Comparison of ENCODE assay signal across 9 cellular contexts in the genomic region with DNA sequence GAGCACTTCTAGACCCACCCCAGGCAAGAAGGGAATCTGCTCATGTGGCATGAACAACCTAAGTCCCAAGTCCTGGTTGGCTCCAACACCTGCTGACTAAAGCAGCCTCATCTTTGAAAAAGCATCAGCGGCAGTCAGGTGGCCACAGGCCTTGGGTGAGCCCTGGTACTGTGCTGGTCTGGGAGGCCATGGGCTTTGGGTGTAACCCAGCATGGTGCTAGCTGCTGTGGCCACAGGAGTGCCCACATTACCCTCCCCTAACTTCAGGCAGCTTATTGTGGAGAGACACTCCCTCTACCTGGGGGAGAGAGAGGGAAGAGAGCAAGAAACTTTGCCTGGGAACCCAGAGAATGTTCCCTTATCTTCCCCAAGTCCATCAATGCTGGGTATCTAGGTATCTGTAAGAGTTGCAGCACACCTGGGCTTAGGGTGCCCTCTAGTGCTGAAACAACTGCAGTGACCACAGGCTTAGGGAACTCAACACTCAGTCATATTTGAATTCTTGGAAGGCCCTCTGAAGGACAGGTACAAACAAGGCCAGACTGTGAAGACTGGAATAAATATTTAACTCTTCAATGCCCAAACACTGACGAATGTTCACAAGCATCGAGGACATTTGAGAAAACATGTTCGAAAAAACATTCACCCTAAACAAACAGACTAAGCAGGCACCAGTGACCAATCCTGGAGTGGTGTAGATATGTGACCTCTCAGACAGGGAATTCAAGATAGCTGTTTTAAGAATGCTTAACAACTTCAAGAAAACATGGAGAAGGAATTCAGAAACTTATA.
DNase-seq lines count a peak whose midpoint lies in the region; ATAC-seq and TF ChIP-seq lines count a peak whose summit lies in the region.
"Had no signal": no experiment of that assay in that cellular context is flagged by ENCODE, and none has a peak within 500 bp of the region (broad histone marks: within the 10 kb centered on the region; RNA-seq: fewer than 3 reads in every experiment).

No MANE protein-coding gene starts in this region.

- no peak for TF ChIP-seq POLR2A in erythroblast (IDR thresholded peaks at IDR 0.05; ENCODE audit: low read length)
- TF ChIP-seq POLR2A in upper lobe of left lung (IDR thresholded peaks at IDR 0.05), result no peak

- peak in 4 of 6 experiments; percentile 9 to 39 (median 17) for TF ChIP-seq CTCF in upper lobe of left lung (IDR thresholded peaks at IDR 0.05)

- H3K4me3 Mint-ChIP-seq in activated naive CD8-positive, alpha-beta T cell treated with anti-CD3 and anti-CD28 coated beads, Interleukin-2, amount 10 ng/mL, durations not matched to agents 7 days and 5 days, result no peak overlapping the region
- no peak overlapping the region for H3K4me3 Mint-ChIP-seq in activated naive CD8-positive, alpha-beta T cell treated with anti-CD3 and anti-CD28 coated beads for 36 hours

- peaks cover 17% of the 10 kb centered on the region for H3K9me3 Mint-ChIP-seq in activated naive CD8-positive, alpha-beta T cell treated with anti-CD3 and anti-CD28 coated beads, Interleukin-2, amount 10 ng/mL, durations not matched to agents 7 days and 5 days
- H3K9me3 Mint-ChIP-seq in activated naive CD8-positive, alpha-beta T cell treated with anti-CD3 and anti-CD28 coated beads for 36 hours, result peaks cover 27% of the 10 kb centered on the region

- H3K27ac ChIP-seq in upper lobe of left lung, result no peak overlapping the region
- H3K27ac ChIP-seq: neutrophil had no signal

- peaks cover 12 to 19% (median 15%) of the 10 kb centered on the region in 4 donors for H3K9me3 ChIP-seq in upper lobe of left lung

- H3K4me1 Mint-ChIP-seq in activated naive CD8-positive, alpha-beta T cell treated with anti-CD3 and anti-CD28 coated beads, Interleukin-2, amount 10 ng/mL, durations not matched to agents 7 days and 5 days, result peaks cover under 1% of the 10 kb centered on the region
- H3K4me1 Mint-ChIP-seq in activated naive CD8-positive, alpha-beta T cell treated with anti-CD3 and anti-CD28 coated beads for 36 hours, result no peaks in the 10 kb centered on the region

- H3K4me3 ChIP-seq in upper lobe of left lung, result no peak overlapping the region

- no peak for TF ChIP-seq EP300 in upper lobe of left lung (IDR thresholded peaks at IDR 0.05)

- H3K27me3 Mint-ChIP-seq in activated naive CD8-positive, alpha-beta T cell treated with anti-CD3 and anti-CD28 coated beads, Interleukin-2, amount 10 ng/mL, durations not matched to agents 7 days and 5 days, result no peaks in the 10 kb centered on the region
- no peaks in the 10 kb centered on the region for H3K27me3 Mint-ChIP-seq in activated naive CD8-positive, alpha-beta T cell treated with anti-CD3 and anti-CD28 coated beads for 36 hours

- POLR2A ChIA-PET in activated naive CD8-positive, alpha-beta T cell treated with anti-CD3 and anti-CD28 coated beads, Interleukin-2, amount 10 ng/mL, durations not matched to agents 7 days and 5 days (lab: Charles Lee), result no interaction called here

- WGBS in upper lobe of left lung, 2 donors, result 90 to 93% methylated on average over 3 to 4 of the region's 4 CpGs

- H3K27me3 ChIP-seq in upper lobe of left lung, result no peaks in the 10 kb centered on the region
- H3K27me3 ChIP-seq: neutrophil had no signal

- peaks cover 21 to 88% (median 39%) of the 10 kb centered on the region in 4 donors for H3K36me3 ChIP-seq in upper lobe of left lung

- H3K27ac Mint-ChIP-seq in activated naive CD8-positive, alpha-beta T cell treated with anti-CD3 and anti-CD28 coated beads, Interleukin-2, amount 10 ng/mL, durations not matched to agents 7 days and 5 days, result no peak overlapping the region
- H3K27ac Mint-ChIP-seq in activated naive CD8-positive, alpha-beta T cell treated with anti-CD3 and anti-CD28 coated beads for 36 hours, result no peak overlapping the region

- ATAC-seq in activated naive CD8-positive, alpha-beta T cell treated with anti-CD3 and anti-CD28 coated beads, Interleukin-2, amount 10 ng/mL, durations not matched to agents 7 days and 5 days (ENCODE audit: low read depth), result peak; percentile 33
- peak; percentile 29 to 63 for ATAC-seq in upper lobe of left lung (ENCODE audit: low FRiP score in 2 of 2)
- no peak for ATAC-seq in HG03460 (IDR thresholded peaks at IDR 0.05; ENCODE audit: unreplicated experiment)

- no peak for DNase-seq in activated naive CD8-positive, alpha-beta T cell treated with anti-CD3 and anti-CD28 coated beads, Interleukin-2, amount 10 ng/mL, durations not matched to agents 7 days and 5 days
- DNase-seq in activated naive CD8-positive, alpha-beta T cell treated with anti-CD3 and anti-CD28 coated beads for 36 hours, result no peak
- DNase-seq in NCI-H69 (lab: John Stamatoyannopoulos, UW) (peak; percentile 56), erythroblast (lab: John Stamatoyannopoulos, UW) (peak; percentile 54 to 55), upper lobe of left lung (no peak), KG1 (lab: John Stamatoyannopoulos, UW) (no peak), OCI-M2 (lab: John Stamatoyannopoulos, UW; ENCODE audit: unreplicated experiment) (no peak)

- peaks cover 69% of the 10 kb centered on the region for H3K36me3 Mint-ChIP-seq in activated naive CD8-positive, alpha-beta T cell treated with anti-CD3 and anti-CD28 coated beads, Interleukin-2, amount 10 ng/mL, durations not matched to agents 7 days and 5 days
- peaks cover 81% of the 10 kb centered on the region for H3K36me3 Mint-ChIP-seq in activated naive CD8-positive, alpha-beta T cell treated with anti-CD3 and anti-CD28 coated beads for 36 hours

- no peaks in the 10 kb centered on the region for H3K4me1 ChIP-seq in upper lobe of left lung

Comparison
In these comparisons a context has a peak if more than half of its experiments do, and no peak if none do; other contexts are left out.
1. DNase-seq: peak in NCI-H69 (single experiment) and erythroblast (2 of 2); none in activated naive CD8-positive, alpha-beta T cell treated with anti-CD3 and anti-CD28 coated beads, Interleukin-2, amount 10 ng/mL, durations not matched to agents 7 days and 5 days (single experiment), activated naive CD8-positive, alpha-beta T cell treated with anti-CD3 and anti-CD28 coated beads for 36 hours (single experiment), upper lobe of left lung (0 of 2), KG1 (single experiment) and OCI-M2 (single experiment).